ENCODE assay signal across 13 cellular contexts in the genomic region with DNA sequence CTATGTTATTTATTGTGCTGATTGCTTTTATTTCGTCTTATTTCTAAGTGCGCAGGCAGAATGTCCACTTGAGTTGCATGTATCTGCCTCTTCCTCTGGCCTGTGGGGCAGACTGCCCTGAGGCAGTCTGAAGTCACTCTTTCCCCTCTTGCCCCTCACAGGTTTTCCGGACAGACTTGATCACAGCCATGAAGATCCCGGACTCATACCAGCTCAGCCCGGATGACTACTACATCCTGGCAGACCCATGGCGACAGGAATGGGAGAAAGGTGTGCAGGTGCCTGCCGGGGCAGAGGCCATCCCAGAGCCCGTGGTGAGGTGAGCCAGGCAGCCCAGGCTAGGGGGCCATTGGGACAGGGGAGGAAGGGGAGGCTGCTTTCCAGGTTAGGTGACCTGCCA. TPM values are rescaled to one million over a fixed set of nuclear protein-coding genes. Genes with fewer than 3 reads are reported as not detected.
A peak's percentile ranks its signal among the peaks of the same experiment; 100 is the strongest.
DNase-seq lines count a peak whose midpoint lies in the region; ATAC-seq and TF ChIP-seq lines count a peak whose summit lies in the region.
"Had no signal": no experiment of that assay in that cellular context is flagged by ENCODE, and none has a peak within 500 bp of the region (broad histone marks: within the 10 kb centered on the region; RNA-seq: fewer than 3 reads in every experiment).

No MANE protein-coding gene starts in this region.

- intact Hi-C loops in psoas muscle (cut with DNase I): no loop called here

- no CpG with 5 or more reads among the region's 8 CpGs for WGBS in neuronal stem cell (ENCODE audit: extremely low coverage in 2 of 2, insufficient read length in 2 of 2, insufficient replicate concordance in 1 of 2), 2 donors
- 86 to 90% (median 87%) methylated on average over 8 of the region's 8 CpGs for WGBS in psoas muscle, 3 donors

- H3K4ac ChIP-seq in neuronal stem cell (ENCODE audit: low read length): no peak overlapping the region

- TF ChIP-seq POLR2A in erythroblast (IDR thresholded peaks at IDR 0.05; ENCODE audit: low read length): no peak

- peaks cover 99 to 100% (median 100%) of the 10 kb centered on the region in 10 experiments for H3K4me1 ChIP-seq in BLaER1 treated with 17β-estradiol and CSF1 and Interleukin-3, amounts not matched to agents 10 nM and 100 nM
- H3K4me1 ChIP-seq in neuronal stem cell (ENCODE audit: control insufficient read depth in 2 of 2, insufficient read depth in 1 of 2, low read depth in 1 of 2, low read length in 2 of 2) (peaks cover 3 to 15% of the 10 kb centered on the region in 2 donors), psoas muscle (peaks cover 52% of the 10 kb centered on the region)

- peak overlapping the region; percentile 85 for H3K27ac Mint-ChIP-seq in chondrocyte (ENCODE audit: unreplicated experiment)

- no peak overlapping the region for H2AFZ ChIP-seq in neuronal stem cell (ENCODE audit: low read length)

- H2BK12ac ChIP-seq in neuronal stem cell (ENCODE audit: low read length): no peak overlapping the region

- no peaks in the 10 kb centered on the region for H3K79me1 ChIP-seq in neuronal stem cell (ENCODE audit: low read depth, low read length)

- peak overlapping the region; percentile 60 for H2AK5ac ChIP-seq in neuronal stem cell (ENCODE audit: low read depth, low read length)

- H4K8ac ChIP-seq in neuronal stem cell (ENCODE audit: low read depth, low read length): no peak overlapping the region

- no peaks in the 10 kb centered on the region for H3K27me3 Mint-ChIP-seq in chondrocyte (ENCODE audit: low read depth)

- H3K9me3 Mint-ChIP-seq in chondrocyte (ENCODE audit: low read depth): no peaks in the 10 kb centered on the region

- H3K9me3 ChIP-seq in BLaER1 treated with 17β-estradiol and CSF1 and Interleukin-3, amounts not matched to agents 10 nM and 100 nM (replicated peaks in 1 of 11): no peaks in the 10 kb centered on the region
- no peaks in the 10 kb centered on the region for H3K9me3 ChIP-seq in MG63
- no peaks in the 10 kb centered on the region for H3K9me3 ChIP-seq in neuronal stem cell (replicated peaks in 1 of 2; ENCODE audit: control insufficient read depth in 2 of 2, insufficient read depth in 1 of 2, low read depth in 1 of 2, low read length in 2 of 2)
- no peaks in the 10 kb centered on the region for H3K9me3 ChIP-seq in psoas muscle
- H3K9me3 ChIP-seq: pancreas had no signal

- peak overlapping the region in 9 of 11 experiments; percentile 72 to 98 (median 91); a peak in 17 of 22 replicates for H3K4me2 ChIP-seq in BLaER1 treated with 17β-estradiol and CSF1 and Interleukin-3, amounts not matched to agents 10 nM and 100 nM
- H3K4me2 ChIP-seq in neuronal stem cell (ENCODE audit: insufficient read depth, low read length, poor library complexity, severe bottlenecking): no peak overlapping the region

- peaks cover 0 to 70% (median 0%) of the 10 kb centered on the region in 11 experiments; a peak in 4 of 22 replicates for H4K20me1 ChIP-seq in BLaER1 treated with 17β-estradiol and CSF1 and Interleukin-3, amounts not matched to agents 10 nM and 100 nM

- H3K14ac ChIP-seq in neuronal stem cell (ENCODE audit: low read length): no peak overlapping the region

- H2BK120ac ChIP-seq in neuronal stem cell (ENCODE audit: low read depth, low read length): no peak overlapping the region

- H3K27ac ChIP-seq in BLaER1 treated with 17β-estradiol and CSF1 and Interleukin-3, amounts not matched to agents 10 nM and 100 nM: peak overlapping the region in 4 of 11 experiments; percentile 95 to 99 (median 97); a peak in 5 of 22 replicates
- H3K27ac ChIP-seq in neuronal stem cell (replicated peaks; ENCODE audit: low read length) (no peak overlapping the region), psoas muscle (no peak overlapping the region)

- no peak for ATAC-seq in psoas muscle

- no peak overlapping the region for H4K91ac ChIP-seq in neuronal stem cell (ENCODE audit: low read depth, low read length, poor library complexity)

- no peak overlapping the region for H3K4me3 ChIP-seq in BLaER1 treated with 17β-estradiol and CSF1 and Interleukin-3, amounts not matched to agents 10 nM and 100 nM
- H3K4me3 ChIP-seq in MG63 (no peak overlapping the region), neuronal stem cell (ENCODE audit: low read length in 2 of 2) (no peak overlapping the region), psoas muscle (no peak overlapping the region)
- H3K4me3 ChIP-seq: pancreas had no signal

- peak; percentile 39 for DNase-seq in MG63
- no peak for DNase-seq in chondrocyte (ENCODE audit: low spot score)
- no peak for DNase-seq in neuronal stem cell (ENCODE audit: low spot score)
- no peak for DNase-seq in superior temporal gyrus (ENCODE audit: extremely low spot score)
- DNase-seq in erythroblast (lab: John Stamatoyannopoulos, UW): no peak
- no peak for DNase-seq in psoas muscle
- DNase-seq in DMS79 (lab: John Stamatoyannopoulos, UW): no peak
- DNase-seq: activated effector memory CD4-positive, alpha-beta T cell treated with Interleukin-2 at 50 U/mL for 16 hours; DMS153; NCI-H82; T-helper 9 cell had no signal

- peak overlapping the region; percentile 63 for H2BK15ac ChIP-seq in neuronal stem cell (ENCODE audit: low read length)

- peaks cover 7% of the 10 kb centered on the region for H3K36me3 Mint-ChIP-seq in chondrocyte (ENCODE audit: low read depth)

- TF ChIP-seq CTCF in chondrocyte (IDR thresholded peaks at IDR 0.05) (no peak), psoas muscle (IDR thresholded peaks at IDR 0.05) (no peak)

- H3K18ac ChIP-seq in neuronal stem cell (ENCODE audit: low read length): no peak overlapping the region

- no peaks in the 10 kb centered on the region for H3K27me3 ChIP-seq in BLaER1 treated with 17β-estradiol and CSF1 and Interleukin-3, amounts not matched to agents 10 nM and 100 nM
- H3K27me3 ChIP-seq in MG63 (no peaks in the 10 kb centered on the region), neuronal stem cell (ENCODE audit: control insufficient read depth in 3 of 3, insufficient read depth in 3 of 3, low read depth in 1 of 3, low read length in 3 of 3) (no peaks in the 10 kb centered on the region), psoas muscle (ENCODE audit: insufficient read depth in 3 of 3, low read length in 2 of 3) (no peaks in the 10 kb centered on the region)
- H3K27me3 ChIP-seq: pancreas had no signal

- H3K23ac ChIP-seq in neuronal stem cell (ENCODE audit: low read depth, low read length, poor library complexity): peak overlapping the region; percentile 53

- no peak overlapping the region for H3K4me3 Mint-ChIP-seq in chondrocyte (ENCODE audit: unreplicated experiment)

- peaks cover 63% of the 10 kb centered on the region for H3K4me1 Mint-ChIP-seq in chondrocyte (ENCODE audit: low read depth)

- no peak overlapping the region for H2BK5ac ChIP-seq in neuronal stem cell (ENCODE audit: low read length)

- peaks cover 7 to 63% (median 36%) of the 10 kb centered on the region in 11 experiments; a peak in 20 of 22 replicates for H3K36me3 ChIP-seq in BLaER1 treated with 17β-estradiol and CSF1 and Interleukin-3, amounts not matched to agents 10 nM and 100 nM
- H3K36me3 ChIP-seq in MG63: peaks cover 42% of the 10 kb centered on the region
- no peaks in the 10 kb centered on the region for H3K36me3 ChIP-seq in neuronal stem cell (replicated peaks in 1 of 2; ENCODE audit: control insufficient read depth in 2 of 2, insufficient read depth in 2 of 2, low read length in 2 of 2)
- H3K36me3 ChIP-seq in psoas muscle (ENCODE audit: insufficient read depth in 1 of 2, low read depth in 1 of 2): peaks cover 0 to 26% of the 10 kb centered on the region in 2 donors

- H3K9ac ChIP-seq in BLaER1 treated with 17β-estradiol and CSF1 and Interleukin-3, amounts not matched to agents 10 nM and 100 nM: peak overlapping the region in 4 of 11 experiments; percentile 33 to 70 (median 49); a peak in 1 of 22 replicates
- H3K9ac ChIP-seq in neuronal stem cell (ENCODE audit: low read depth, low read length, poor library complexity): no peak overlapping the region

RNA-seq across cellular contexts. Expression of a gene that starts 26.4 kb away (rescaled TPM):
- 42.0 and 47.4 TPM in 2 replicates for total RNA-seq in MG63 (2014; rRNA removed; shearing (Covaris generic); ENCODE audit: low replicate concordance)
- total RNA-seq in chondrocyte (16.3 to 17.6 TPM (median 16.8 TPM) in 3 replicates), psoas muscle (10 to 100 TPM in 3 of 4 donors, 1 to 10 TPM in 1; 10.0 to 15.1 (median 14.4) TPM)
- 1.5 TPM for polyA plus RNA-seq in neuronal stem cell (2013, experiment 1 of 2)
- 1.3 TPM for polyA plus RNA-seq in neuronal stem cell (2013, experiment 2 of 2)
- polyA plus RNA-seq in psoas muscle: 10 to 100 TPM in 1 of 3 donors, 1 to 10 TPM in 2; 5.0 to 10.1 (median 6.0) TPM
